In genomic region chr5:119033135-119033534, GRCh38 we compare ENCODE assay signal across 29 cellular contexts. TPM values are rescaled to one million over a fixed set of nuclear protein-coding genes. Genes with fewer than 3 reads are reported as not detected.
DNase-seq lines count a peak whose midpoint lies in the region; ATAC-seq, FAIRE-seq and TF ChIP-seq lines count a peak whose summit lies in the region.
"Had no signal": no experiment of that assay in that cellular context is flagged by ENCODE, and none has a peak within 500 bp of the region (broad histone marks: within the 10 kb centered on the region; RNA-seq: fewer than 3 reads in every experiment).

No MANE protein-coding gene starts in this region.

- H3F3A ChIP-seq in OCI-LY1 (ENCODE audit: insufficient read depth, low read length), result no peaks in the 10 kb centered on the region

- H3K9ac ChIP-seq in OCI-LY1 (ENCODE audit: low read length), result no peak overlapping the region
- H3K9ac ChIP-seq in GM12878 (ENCODE audit: control insufficient read depth, insufficient read depth, low read length), result 0 out of 2 replicates have a peak overlapping the region, but pooled peaks have one; percentile 38

- peaks cover 2% of the 10 kb centered on the region for H3K36me3 Mint-ChIP-seq in activated CD4-positive, alpha-beta T cell treated with anti-CD3 and anti-CD28 coated beads, Interleukin-2, amount 10 ng/mL, durations not matched to agents 7 days and 5 days (ENCODE audit: low read depth)
- no peaks in the 10 kb centered on the region for H3K36me3 Mint-ChIP-seq in stimulated activated naive B cell treated with anti-CD40 and anti-IgM and Interleukin-4, amounts not matched to agents 10 μg/mL and 1 μg/mL and 100 μg/mL, for 72 hours
- no peaks in the 10 kb centered on the region for H3K36me3 Mint-ChIP-seq in Caco-2 (ENCODE audit: insufficient read depth, unreplicated experiment)

- CTCF ChIA-PET in activated CD4-positive, alpha-beta T cell treated with anti-CD3 and anti-CD28 coated beads, Interleukin-2, amount 10 ng/mL, durations not matched to agents 7 days and 5 days (lab: Charles Lee), result interaction anchor here (0.7 to 1.5 kb wide), 3 partner anchors 45 to 314 kb away, joined by 3 to 4 read pairs (median 4); partner anchors contain the start of gene DTWD2
- CTCF ChIA-PET in GM12878 (lab: Yijun Ruan, JAX), result interaction anchor here (0.5 to 3.8 kb wide), 11 partner anchors 11 to 379 kb away, joined by 3 to 23 read pairs (median 3); no protein-coding TSS in a partner anchor
- CTCF ChIA-PET in Caco-2 (lab: Charles Lee), result no interaction called here

- BruUV-seq in GM12878 (replicated peaks; lab: Mats Ljungman, UMichigan) (no TSS peak), Caco-2 (replicated peaks; lab: Mats Ljungman, UMichigan) (no TSS peak)

- H3K27me3 Mint-ChIP-seq in activated CD4-positive, alpha-beta T cell treated with anti-CD3 and anti-CD28 coated beads, Interleukin-2, amount 10 ng/mL, durations not matched to agents 7 days and 5 days, result no peaks in the 10 kb centered on the region
- no peaks in the 10 kb centered on the region for H3K27me3 Mint-ChIP-seq in stimulated activated naive B cell treated with anti-CD40 and anti-IgM and Interleukin-4, amounts not matched to agents 10 μg/mL and 1 μg/mL and 100 μg/mL, for 72 hours
- H3K27me3 Mint-ChIP-seq in Caco-2 (ENCODE audit: insufficient read depth, unreplicated experiment), result no peaks in the 10 kb centered on the region
- H3K27me3 Mint-ChIP-seq: activated CD4-positive, alpha-beta T cell treated with anti-CD3 and anti-CD28 coated beads, Interleukin-2, amount 10 ng/mL, durations not matched to agents 24 days and 14 days; CD4-positive, alpha-beta T cell had no signal

- H3K4me1 Mint-ChIP-seq in activated CD4-positive, alpha-beta T cell treated with anti-CD3 and anti-CD28 coated beads, Interleukin-2, amount 10 ng/mL, durations not matched to agents 7 days and 5 days, result peaks cover 26% of the 10 kb centered on the region
- H3K4me1 Mint-ChIP-seq in stimulated activated naive B cell treated with anti-CD40 and anti-IgM and Interleukin-4, amounts not matched to agents 10 μg/mL and 1 μg/mL and 100 μg/mL, for 72 hours, result peaks cover 21 to 49% of the 10 kb centered on the region in 2 donors
- no peaks in the 10 kb centered on the region for H3K4me1 Mint-ChIP-seq in Caco-2 (ENCODE audit: low read depth, unreplicated experiment)

- H3K36me3 ChIP-seq in OCI-LY1 (ENCODE audit: insufficient read depth, low read length), result no peaks in the 10 kb centered on the region
- no peaks in the 10 kb centered on the region for H3K36me3 ChIP-seq in GM12878 (ENCODE audit: control insufficient read depth in 2 of 2, insufficient read depth in 2 of 2, low read length in 1 of 2)
- H3K36me3 ChIP-seq in Caco-2 (ENCODE audit: control insufficient read depth, insufficient read depth, low read length), result no peaks in the 10 kb centered on the region
- H3K36me3 ChIP-seq: colonic mucosa, pancreas, uterus had no signal

- H3K27me3 ChIP-seq in OCI-LY1 (ENCODE audit: insufficient read depth, low read length), result no peaks in the 10 kb centered on the region
- H3K27me3 ChIP-seq in GM12878 (replicated peaks in 1 of 2; ENCODE audit: control insufficient read depth in 2 of 2, insufficient read depth in 2 of 2, low read length in 1 of 2), result no peaks in the 10 kb centered on the region
- no peaks in the 10 kb centered on the region for H3K27me3 ChIP-seq in Caco-2 (replicated peaks; ENCODE audit: control insufficient read depth, insufficient read depth, low read length)
- H3K27me3 ChIP-seq: colonic mucosa, pancreas, testis, uterus had no signal

- H3K9me2 ChIP-seq in OCI-LY1 (ENCODE audit: low read depth, low read length), result no peaks in the 10 kb centered on the region

- TF ChIP-seq RAD21 in GM12878 (IDR thresholded peaks at IDR 0.05; ENCODE audit: insufficient read depth, low read depth, low read length), result no peak

- in situ Hi-C loops in GM12878 (cut with MboI), result loop anchor here (5.0 kb wide), 1 partner anchor 34 kb away; no protein-coding TSS in a partner anchor

- H3K27ac Mint-ChIP-seq in activated CD4-positive, alpha-beta T cell treated with anti-CD3 and anti-CD28 coated beads, Interleukin-2, amount 10 ng/mL, durations not matched to agents 7 days and 5 days, result peak overlapping the region; percentile 72
- peak overlapping the region; percentile 51 for H3K27ac Mint-ChIP-seq in stimulated activated naive B cell treated with anti-CD40 and anti-IgM and Interleukin-4, amounts not matched to agents 10 μg/mL and 1 μg/mL and 100 μg/mL, for 72 hours
- no peak overlapping the region for H3K27ac Mint-ChIP-seq in Caco-2 (ENCODE audit: unreplicated experiment)
- H3K27ac Mint-ChIP-seq: activated CD4-positive, alpha-beta T cell treated with anti-CD3 and anti-CD28 coated beads, Interleukin-2, amount 10 ng/mL, durations not matched to agents 24 days and 14 days; CD4-positive, alpha-beta T cell; T-helper 2 cell treated with Interferon-gamma antibody and Interleukin-4, amounts not matched to agents 5 μg/mL and 100 μg/mL, for 36 hours had no signal

- H3K9me3 ChIP-seq in OCI-LY1 (ENCODE audit: low read length) (no peaks in the 10 kb centered on the region), GM12878 (replicated peaks; ENCODE audit: control insufficient read depth, insufficient read depth, low read length) (no peaks in the 10 kb centered on the region), Caco-2 (no peaks in the 10 kb centered on the region)
- H3K9me3 ChIP-seq: colonic mucosa, pancreas, testis, uterus had no signal

- TF ChIP-seq CTCF in OCI-LY1 (IDR thresholded peaks at IDR 0.05; ENCODE audit: low read length) (no peak), GM12878 (IDR thresholded peaks at IDR 0.05 in 2 of 3, conservative IDR thresholded peaks at IDR 0.05 in 1 of 3; ENCODE audit: control insufficient read depth in 2 of 3, extremely low read depth in 1 of 3, insufficient read depth in 1 of 3, low read depth in 3 of 3, low read length in 3 of 3) (no peak), coronary artery (IDR thresholded peaks at IDR 0.05) (no peak), Caco-2 (IDR thresholded peaks at IDR 0.05; ENCODE audit: insufficient read depth in 1 of 2, low read depth in 1 of 2, low read length in 1 of 2, severe bottlenecking in 1 of 2, unreplicated experiment in 1 of 2) (no peak)

- no peak overlapping the region for H2AFZ ChIP-seq in OCI-LY1 (ENCODE audit: low read length)
- peak overlapping the region; percentile 86 for H2AFZ ChIP-seq in GM12878 (ENCODE audit: control insufficient read depth, low read depth, low read length)

- RAD21 ChIA-PET in GM12878 (lab: Charles Lee; ENCODE audit: unreplicated experiment), result interaction anchor here (0.7 to 4.6 kb wide), 10 partner anchors 11 to 325 kb away, joined by 3 to 35 read pairs (median 5); partner anchors contain the start of genes DMXL1 and DTWD2

- H3K4me3 ChIP-seq in OCI-LY1 (ENCODE audit: low read depth, low read length, poor library complexity, severe bottlenecking), result no peak overlapping the region
- H3K4me3 ChIP-seq in GM12878, result no peak overlapping the region
- no peak overlapping the region for H3K4me3 ChIP-seq in coronary artery
- no peak overlapping the region for H3K4me3 ChIP-seq in Caco-2 (ENCODE audit: low read depth, low read length)
- H3K4me3 ChIP-seq: colonic mucosa, pancreas, skin epidermis, testis, uterus had no signal

- H3K79me2 ChIP-seq in OCI-LY1 (ENCODE audit: insufficient read depth, low read length) (no peaks in the 10 kb centered on the region), GM12878 (ENCODE audit: control insufficient read depth, insufficient read depth, low read length) (no peaks in the 10 kb centered on the region; the same call in 1 of the 2 replicates)

- no peak for TF ChIP-seq EP300 in GM12878 (IDR thresholded peaks at IDR 0.05; ENCODE audit: borderline replicate concordance in 1 of 2, control insufficient read depth in 1 of 2, low read depth in 2 of 2, low read length in 2 of 2)

- TF ChIP-seq POLR2A in GM12878 (IDR thresholded peaks at IDR 0.05; ENCODE audit: low read depth, low read length), result no peak

- POLR2A ChIA-PET in activated CD4-positive, alpha-beta T cell treated with anti-CD3 and anti-CD28 coated beads, Interleukin-2, amount 10 ng/mL, durations not matched to agents 7 days and 5 days (lab: Charles Lee), result no interaction called here
- POLR2A ChIA-PET in GM12878 (lab: Charles Lee), result interaction anchor here (0.5 to 2.1 kb wide), 5 partner anchors 10 to 183 kb away, joined by 3 to 7 read pairs (median 6); partner anchors contain the start of gene DMXL1
- POLR2A ChIA-PET in Caco-2 (lab: Charles Lee), result no interaction called here

- no peak for ATAC-seq in GM12878
- ATAC-seq in stimulated activated naive B cell treated with anti-CD40 and anti-IgM and Interleukin-4, amounts not matched to agents 10 μg/mL and 1 μg/mL and 100 μg/mL, for 72 hours (replicated peaks), result no peak
- ATAC-seq: left colon, PC-3 had no signal

- 98% methylated on average over 3 of the region's 3 CpGs for WGBS in GM12878 (ENCODE audit: insufficient coverage, insufficient replicate concordance, low lambda C conversion rate, missing lambda C conversion rate)

- FAIRE-seq in GM12878 (lab: Jason Lieb, UNC), result peak; percentile 13
- FAIRE-seq: pancreas had no signal

- H3K27ac ChIP-seq in OCI-LY1 (ENCODE audit: low read depth, low read length, poor library complexity, severe bottlenecking), result peak overlapping the region; percentile 90
- H3K27ac ChIP-seq in GM12878 (ENCODE audit: control insufficient read depth, insufficient read depth), result peak overlapping the region; percentile 88
- H3K27ac ChIP-seq in coronary artery, result no peak overlapping the region
- H3K27ac ChIP-seq: colonic mucosa, pancreas, testis, uterus had no signal

- intact Hi-C loops in GM12878 (cut with micrococcal nuclease; ENCODE audit: unreplicated experiment), result loop anchor here (5.0 kb wide), 1 partner anchor 46 kb away; the partner anchor contains the start of gene DTWD2
- intact Hi-C loops in Caco-2 (cut with micrococcal nuclease; ENCODE audit: unreplicated experiment), result no loop called here

- no peaks in the 10 kb centered on the region for H3K9me3 Mint-ChIP-seq in activated CD4-positive, alpha-beta T cell treated with anti-CD3 and anti-CD28 coated beads, Interleukin-2, amount 10 ng/mL, durations not matched to agents 7 days and 5 days
- peaks cover 0 to 3% of the 10 kb centered on the region in 2 donors for H3K9me3 Mint-ChIP-seq in stimulated activated naive B cell treated with anti-CD40 and anti-IgM and Interleukin-4, amounts not matched to agents 10 μg/mL and 1 μg/mL and 100 μg/mL, for 72 hours
- H3K9me3 Mint-ChIP-seq in Caco-2 (ENCODE audit: unreplicated experiment), result no peaks in the 10 kb centered on the region
- H3K9me3 Mint-ChIP-seq: activated CD4-positive, alpha-beta T cell treated with anti-CD3 and anti-CD28 coated beads, Interleukin-2, amount 10 ng/mL, durations not matched to agents 24 days and 14 days; CD4-positive, alpha-beta T cell; T-helper 2 cell treated with Interferon-gamma antibody and Interleukin-4, amounts not matched to agents 5 μg/mL and 100 μg/mL, for 36 hours had no signal

- DNase-seq in activated CD4-positive, alpha-beta T cell treated with anti-CD3 and anti-CD28 coated beads, Interleukin-2, amount 10 ng/mL, durations not matched to agents 7 days and 5 days, result no peak
- DNase-seq in activated CD4-positive, alpha-beta T cell treated with anti-CD3 and anti-CD28 coated beads, Interleukin-2, amount 50 U/mL, for 48 hours, result no peak
- no peak for DNase-seq in GM12878 (ENCODE audit: low read depth, low spot score)
- no peak for DNase-seq in stimulated activated naive B cell treated with anti-CD40 and anti-IgM and Interleukin-4, amounts not matched to agents 10 μg/mL and 1 μg/mL and 100 μg/mL, for 72 hours
- no peak for DNase-seq in glomerular visceral epithelial cell (ENCODE audit: extremely low spot score)
- no peak for DNase-seq in coronary artery (ENCODE audit: low spot score)
- DNase-seq in Caco-2, result no peak
- DNase-seq: 8988T; activated CD4-positive, alpha-beta T cell treated with anti-CD3 and anti-CD28 coated beads, Interleukin-2, amount 10 ng/mL, durations not matched to agents 24 days and 14 days; activated effector memory CD4-positive, alpha-beta T cell treated with Interleukin-2 at 50 U/mL for 16 hours; activated T-cell treated with anti-CD3 and anti-CD28 coated beads, Interleukin-2, amount 50 U/mL, for 1 hour; CD4-positive, alpha-beta T cell; colonic mucosa; DMS 273 treated with DMSO at 0.1 percent for 48 hours; effector memory CD4-positive, alpha-beta T cell; left colon; NCI-H1048; NCI-H1694; NCI-H82; pancreas; PC-3; retina; Right ventricle myocardium superior; stimulated activated naive CD4-positive, alpha-beta T cell treated with Interleukin-2 at 50 U/mL for 16 hours; testis; uterus had no signal

- H4K20me1 ChIP-seq in OCI-LY1 (ENCODE audit: insufficient read depth, low read length) (no peaks in the 10 kb centered on the region), GM12878 (ENCODE audit: control insufficient read depth, insufficient read depth) (no peaks in the 10 kb centered on the region)

- SMC1A ChIA-PET in GM12878 (lab: Charles Lee; ENCODE audit: uncharacterized antibody, unreplicated experiment), result interaction anchor here (0.7 to 3.4 kb wide), 20 partner anchors 9 to 384 kb away, joined by 3 to 19 read pairs (median 4); partner anchors contain the start of gene DMXL1

- H3K4me1 ChIP-seq in OCI-LY1 (ENCODE audit: insufficient read depth, low read length, severe bottlenecking) (peaks cover 43% of the 10 kb centered on the region), GM12878 (ENCODE audit: control insufficient read depth, insufficient read depth, low read length) (peaks cover 38% of the 10 kb centered on the region), Caco-2 (no peaks in the 10 kb centered on the region)
- H3K4me1 ChIP-seq: colonic mucosa, testis, uterus had no signal

- H3K4me3 Mint-ChIP-seq in activated CD4-positive, alpha-beta T cell treated with anti-CD3 and anti-CD28 coated beads, Interleukin-2, amount 10 ng/mL, durations not matched to agents 7 days and 5 days, result no peak overlapping the region
- no peak overlapping the region for H3K4me3 Mint-ChIP-seq in stimulated activated naive B cell treated with anti-CD40 and anti-IgM and Interleukin-4, amounts not matched to agents 10 μg/mL and 1 μg/mL and 100 μg/mL, for 72 hours
- no peak overlapping the region for H3K4me3 Mint-ChIP-seq in Caco-2 (ENCODE audit: unreplicated experiment)
- H3K4me3 Mint-ChIP-seq: activated CD4-positive, alpha-beta T cell treated with anti-CD3 and anti-CD28 coated beads, Interleukin-2, amount 10 ng/mL, durations not matched to agents 24 days and 14 days; CD4-positive, alpha-beta T cell; T-helper 2 cell treated with Interferon-gamma antibody and Interleukin-4, amounts not matched to agents 5 μg/mL and 100 μg/mL, for 36 hours had no signal

- H3K4me2 ChIP-seq in OCI-LY1 (ENCODE audit: low read length) (no peak overlapping the region), GM12878 (ENCODE audit: control insufficient read depth, insufficient read depth) (peak overlapping the region; percentile 43; the same call in 1 of the 2 replicates)

RNA-seq across cellular contexts. Expression of gene DMXL1, which starts 37.8 kb away (rescaled TPM):
- 10 to 100 TPM; 28.4 to 29.3 TPM for total RNA-seq in activated CD4-positive, alpha-beta T cell treated with anti-CD3 and anti-CD28 coated beads, Interleukin-2, amount 10 ng/mL, durations not matched to agents 7 days and 5 days
- total RNA-seq in GM12878 (2013; cell fraction: nucleolus; rRNA removed), result 353 and 379 TPM in 2 replicates
- total RNA-seq in GM12878 (2014; rRNA removed) (52.8 and 60.0 TPM in 2 replicates), GM12878 (2014; rRNA removed; fragmentation: Illumina TruSeq; extraction: Trizol) (67.7 and 68.4 TPM in 2 replicates), GM12878 (2021) (45.7 and 49.2 TPM in 2 replicates), Caco-2 (2022) (30.0 and 33.1 TPM in 2 replicates)
- polyA plus RNA-seq in GM12878 (2011; ENCODE audit: low read depth), result 11.7 TPM
- polyA plus RNA-seq in GM12878 (2011; rRNA removed) (34.2 and 51.2 TPM in 2 replicates), GM12878 (2014; fragmentation: Illumina TruSeq; extraction: Trizol) (37.1 and 73.0 TPM in 2 replicates), GM12878 (2014; fragmentation: Nextera tagmentation; extraction: Ambion mirVana) (10 to 100 TPM in 1 of 2 experiments, 1 to 10 TPM in 1; 9.1 to 11.0 TPM), GM12878 (2014; rRNA removed) (23.6 and 34.1 TPM in 2 replicates), GM12878 (2016; fragmentation: Nextera tagmentation; extraction: Ambion mirVana) (10 to 100 TPM; 27.7 to 29.6 TPM)
- 8.6 and 10.3 TPM in 2 replicates for polyA plus RNA-seq in GM12878 (2011; cell fraction: cytosol; rRNA removed)
- polyA plus RNA-seq in GM12878 (2011; cell fraction: nucleus; rRNA removed), result 27.8 and 34.6 TPM in 2 replicates
- polyA plus RNA-seq in GM12878 (2012), result 24.8 and 28.3 TPM in 2 replicates
- 50.9 and 75.0 TPM in 2 replicates for polyA minus RNA-seq in GM12878 (2011; rRNA and poly(A)+ RNA removed)
- polyA minus RNA-seq in GM12878 (2011; cell fraction: cytosol; rRNA and poly(A)+ RNA removed), result 16.4 and 17.1 TPM in 2 replicates
- polyA minus RNA-seq in GM12878 (2011; cell fraction: nucleus; rRNA and poly(A)+ RNA removed), result 73.7 and 94.3 TPM in 2 replicates

RNA-seq across cellular contexts. Expression of gene DTWD2, which starts 44.8 kb away (rescaled TPM):
- 1 to 10 TPM; 1.4 to 2.0 TPM for total RNA-seq in activated CD4-positive, alpha-beta T cell treated with anti-CD3 and anti-CD28 coated beads, Interleukin-2, amount 10 ng/mL, durations not matched to agents 7 days and 5 days
- 16.0 and 18.1 TPM in 2 replicates for total RNA-seq in GM12878 (2013; cell fraction: nucleolus; rRNA removed)
- total RNA-seq in GM12878 (2014; rRNA removed) (8.0 and 8.4 TPM in 2 replicates), GM12878 (2014; rRNA removed; fragmentation: Illumina TruSeq; extraction: Trizol) (4.7 and 4.8 TPM in 2 replicates), GM12878 (2021) (6.3 and 6.5 TPM in 2 replicates), Caco-2 (2022) (5.6 and 6.4 TPM in 2 replicates)
- polyA plus RNA-seq in GM12878 (2011; ENCODE audit: low read depth), result 1.1 TPM
- polyA plus RNA-seq in GM12878 (2011; rRNA removed) (5.2 and 8.0 TPM in 2 replicates), GM12878 (2014; fragmentation: Illumina TruSeq; extraction: Trizol) (4.4 TPM in 2 replicates), GM12878 (2014; fragmentation: Nextera tagmentation; extraction: Ambion mirVana) (1 to 10 TPM in 1 of 2 experiments, under 1 TPM in 1; 0.93 to 1.0 TPM), GM12878 (2014; rRNA removed) (3.5 and 5.3 TPM in 2 replicates), GM12878 (2016; fragmentation: Nextera tagmentation; extraction: Ambion mirVana) (1 to 10 TPM; 5.1 to 7.3 TPM)
- polyA plus RNA-seq in GM12878 (2011; cell fraction: cytosol; rRNA removed), result 5.3 and 6.3 TPM in 2 replicates
- 2.0 and 3.5 TPM in 2 replicates for polyA plus RNA-seq in GM12878 (2011; cell fraction: nucleus; rRNA removed)
- polyA plus RNA-seq in GM12878 (2012), result 1.6 and 2.3 TPM in 2 replicates
- polyA minus RNA-seq in GM12878 (2011; rRNA and poly(A)+ RNA removed), result 3.7 and 3.8 TPM in 2 replicates
- 3.1 and 4.3 TPM in 2 replicates for polyA minus RNA-seq in GM12878 (2011; cell fraction: cytosol; rRNA and poly(A)+ RNA removed)
- polyA minus RNA-seq in GM12878 (2011; cell fraction: nucleus; rRNA and poly(A)+ RNA removed), result 4.2 and 7.6 TPM in 2 replicates

Comparison
In these comparisons a context has a peak if more than half of its experiments do, and no peak if none do; other contexts are left out.
1. H3K27ac ChIP-seq: peak in OCI-LY1 (single experiment) and GM12878 (single experiment); none in coronary artery (0 of 2).